ENCODE assay signal across 10 cellular contexts in the genomic region with DNA sequence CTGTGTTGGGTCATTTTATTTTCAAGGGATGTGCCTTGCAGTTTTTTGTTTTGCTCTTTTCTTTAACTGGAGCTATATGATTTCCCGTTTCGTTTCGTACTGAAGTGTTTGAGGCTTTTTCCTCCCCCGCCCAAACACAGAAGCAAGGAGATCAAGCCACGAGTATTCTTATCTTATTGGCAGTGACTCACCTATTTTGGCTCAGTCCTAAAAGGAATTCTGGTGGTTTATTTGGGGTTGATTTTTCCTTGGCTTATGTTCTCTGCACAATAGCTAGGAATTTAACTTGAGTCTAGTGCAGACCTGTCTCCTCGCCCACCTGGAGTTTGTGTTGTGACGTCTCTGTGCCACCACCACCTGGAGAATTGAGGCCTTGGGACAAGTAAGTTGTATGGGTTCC.
DNase-seq lines count a peak whose midpoint lies in the region; ATAC-seq and TF ChIP-seq lines count a peak whose summit lies in the region.
"Had no signal": no experiment of that assay in that cellular context is flagged by ENCODE, and none has a peak within 500 bp of the region (broad histone marks: within the 10 kb centered on the region; RNA-seq: fewer than 3 reads in every experiment).

No MANE protein-coding gene starts in this region.

- no peaks in the 10 kb centered on the region for H3K27me3 ChIP-seq in RWPE2 (ENCODE audit: insufficient read depth, poor library complexity, severe bottlenecking)
- no peaks in the 10 kb centered on the region for H3K27me3 ChIP-seq in transverse colon
- H3K27me3 ChIP-seq in HAP-1 (ENCODE audit: low read depth): no peaks in the 10 kb centered on the region

- H3K4me1 ChIP-seq in RWPE2 (ENCODE audit: insufficient read depth, poor library complexity, severe bottlenecking) (peaks cover 54% of the 10 kb centered on the region), transverse colon (peaks cover 0 to 29% (median 14%) of the 10 kb centered on the region in 4 donors), HAP-1 (no peaks in the 10 kb centered on the region)

- intact Hi-C loops in transverse colon (cut with DNase I; ENCODE audit: low total_unique reads): no loop called here
- intact Hi-C loops in posterior cingulate gyrus (cut with DNase I): no loop called here

- TF ChIP-seq POLR2A in transverse colon (IDR thresholded peaks at IDR 0.05): no peak

- no peak overlapping the region for H3K4me3 Mint-ChIP-seq in osteocyte (ENCODE audit: unreplicated experiment)

- H3K27me3 Mint-ChIP-seq in osteocyte (ENCODE audit: unreplicated experiment): no peaks in the 10 kb centered on the region

- peak overlapping the region; percentile 78 for H3K27ac Mint-ChIP-seq in osteocyte (ENCODE audit: unreplicated experiment)

- H3K4me3 ChIP-seq in RWPE2 (ENCODE audit: severe bottlenecking) (no peak overlapping the region), transverse colon (no peak overlapping the region), HAP-1 (no peak overlapping the region)

- H3K27ac ChIP-seq in RWPE2 (ENCODE audit: poor library complexity, severe bottlenecking) (peak overlapping the region; percentile 99), epithelial cell of prostate (peak overlapping the region; percentile 97), transverse colon (peak overlapping the region in 1 of 4 donors; percentile 3)

- H3K36me3 ChIP-seq in RWPE2 (ENCODE audit: low read depth) (peaks cover 71% of the 10 kb centered on the region), transverse colon (no peaks in the 10 kb centered on the region), HAP-1 (replicated peaks) (peaks cover 18% of the 10 kb centered on the region)

- peaks cover 68% of the 10 kb centered on the region for H3K36me3 Mint-ChIP-seq in osteocyte (ENCODE audit: unreplicated experiment)

- 31 to 55% methylated on average over 3 to 7 of the region's 7 CpGs for WGBS in transverse colon (ENCODE audit: low coverage in 1 of 2), 2 donors

- in situ Hi-C loops in transverse colon (cut with MboI; ENCODE audit: low pct_ligation_motif_present in 1 of 4, low pct_unique_long_range_greater_than_20kb in 1 of 4, low sequenced_read_pairs in 3 of 4) (no loop called here), HAP-1 (cut with MboI; ENCODE audit: low sequenced_read_pairs) (no loop called here)

- H3K9me3 Mint-ChIP-seq in osteocyte (ENCODE audit: unreplicated experiment): no peaks in the 10 kb centered on the region

- peaks cover 28% of the 10 kb centered on the region for H3K4me1 Mint-ChIP-seq in osteocyte (ENCODE audit: unreplicated experiment)

- peak; percentile 11 for DNase-seq in GM03348 (ENCODE audit: low spot score)
- DNase-seq in RWPE2 (ENCODE audit: low spot score): peak; percentile 64
- no peak for DNase-seq in epithelial cell of prostate (ENCODE audit: low read depth, low spot score)
- DNase-seq in osteocyte (ENCODE audit: extremely low spot score, unreplicated experiment): no peak
- DNase-seq in transverse colon: no peak
- DNase-seq in HAP-1 (ENCODE audit: low spot score in 2 of 2): no peak
- DNase-seq in GDM1 (lab: John Stamatoyannopoulos, UW): no peak
- no peak for DNase-seq in posterior cingulate gyrus
- DNase-seq: activated T-cell treated with anti-CD3 and anti-CD28 coated beads, Interleukin-2, amount 50 U/mL, for 48 hours; C1 segment of cervical spinal cord had no signal

- no peaks in the 10 kb centered on the region for H3K9me3 ChIP-seq in RWPE2 (ENCODE audit: severe bottlenecking)
- H3K9me3 ChIP-seq in transverse colon: no peaks in the 10 kb centered on the region
- H3K9me3 ChIP-seq in HAP-1: no peaks in the 10 kb centered on the region

- ATAC-seq in RWPE2 (ENCODE audit: low read depth): peak; percentile 68

- no peak for TF ChIP-seq EP300 in transverse colon (IDR thresholded peaks at IDR 0.05; ENCODE audit: low read depth)

- TF ChIP-seq CTCF in RWPE2 (IDR thresholded peaks at IDR 0.05; ENCODE audit: poor library complexity, severe bottlenecking) (no peak), osteocyte (IDR thresholded peaks at IDR 0.05) (no peak), transverse colon (IDR thresholded peaks at IDR 0.05) (no peak)

Comparison
In these comparisons a context has a peak if more than half of its experiments do, and no peak if none do; other contexts are left out.
1. DNase-seq: peak in GM03348 (single experiment) and RWPE2 (single experiment); none in epithelial cell of prostate (single experiment), osteocyte (single experiment), transverse colon (single experiment), HAP-1 (0 of 2), GDM1 (single experiment) and posterior cingulate gyrus (0 of 10).